9 cellular contexts compared by ENCODE assay signal in genomic region chr5:140565780-140566095, GRCh38. TPM values are rescaled to one million over a fixed set of nuclear protein-coding genes. Genes with fewer than 3 reads are reported as not detected.
DNase-seq lines count a peak whose midpoint lies in the region; ATAC-seq, FAIRE-seq and TF ChIP-seq lines count a peak whose summit lies in the region.
"Had no signal": no experiment of that assay in that cellular context is flagged by ENCODE, and none has a peak within 500 bp of the region (broad histone marks: within the 10 kb centered on the region; RNA-seq: fewer than 3 reads in every experiment).

No MANE protein-coding gene starts in this region.

- no peak for FAIRE-seq in HepG2 (lab: Jason Lieb, UNC)
- FAIRE-seq: G401.6 had no signal

- no peaks in the 10 kb centered on the region for H3K9me3 ChIP-seq in liver (ENCODE audit: control insufficient read depth in 4 of 4, low read length in 3 of 4)
- no peaks in the 10 kb centered on the region for H3K9me3 ChIP-seq in HepG2 (ENCODE audit: low read length)
- no peaks in the 10 kb centered on the region for H3K9me3 ChIP-seq in ascending aorta
- no peaks in the 10 kb centered on the region for H3K9me3 ChIP-seq in lower lobe of right lung

- H3K4me2 ChIP-seq in HepG2 (ENCODE audit: low read depth, low read length) = no peak overlapping the region

- ATAC-seq in HepG2 = no peak
- ATAC-seq in lower lobe of right lung = peak; percentile 4 to 34
- ATAC-seq in GM19467 (IDR thresholded peaks at IDR 0.05; ENCODE audit: unreplicated experiment) = no peak
- ATAC-seq in HG02798 (IDR thresholded peaks at IDR 0.05; ENCODE audit: poor library complexity, unreplicated experiment) = no peak
- ATAC-seq in HG03097 (IDR thresholded peaks at IDR 0.05; ENCODE audit: low FRiP score, unreplicated experiment) = no peak
- ATAC-seq in GM21367 (IDR thresholded peaks at IDR 0.05; ENCODE audit: unreplicated experiment) = no peak

- H3K4me3 ChIP-seq in liver (ENCODE audit: low read depth in 1 of 3, low read length in 3 of 3) (peak overlapping the region in 2 of 3 donors; percentile 66 to 97), HepG2 (replicated peaks in 1 of 3; ENCODE audit: insufficient read depth in 1 of 3, low read depth in 2 of 3, low read length in 3 of 3) (no peak overlapping the region), ascending aorta (peak overlapping the region; percentile 88 to 92), lower lobe of right lung (peak overlapping the region; percentile 72)

- TF ChIP-seq CTCF in liver (IDR thresholded peaks at IDR 0.05; ENCODE audit: low read depth, low read length, missing input control) (no peak), HepG2 (CRISPR knock-in tag; IDR thresholded peaks at IDR 0.05) (no peak), ascending aorta (IDR thresholded peaks at IDR 0.05) (no peak), lower lobe of right lung (IDR thresholded peaks at IDR 0.05) (no peak)

- TF ChIP-seq EP300 in HepG2 (IDR thresholded peaks at IDR 0.05; ENCODE audit: low read depth in 2 of 2, low read length in 2 of 2) (no peak), HepG2 (CRISPR knock-in tag; IDR thresholded peaks at IDR 0.05; ENCODE audit: borderline replicate concordance) (no peak)

- H4K20me1 ChIP-seq in HepG2 (ENCODE audit: insufficient read depth, low read length) = no peaks in the 10 kb centered on the region

- DNase-seq in HepG2 (ENCODE audit: low spot score) (no peak), ascending aorta (ENCODE audit: low spot score in 2 of 2) (no peak), lower lobe of right lung (peak; percentile 66)

- in situ Hi-C loops in HepG2 (cut with HindIII; ENCODE audit: extremely low pct_ligation_motif_present, low pct_unique_long_range_greater_than_20kb) = loop anchor here (10.0 kb wide), 1 partner anchor 159 kb away; no protein-coding TSS in a partner anchor

- no peak overlapping the region for H2AFZ ChIP-seq in HepG2 (ENCODE audit: low read length)

- POLR2A ChIA-PET in HepG2 (lab: Yijun Ruan, JAX) = interaction anchor here (2.5 kb wide), 1 partner anchor 8 kb away, joined by 7 read pairs; the partner anchor contains the start of gene SRA1

- H3K27ac ChIP-seq in liver (ENCODE audit: low read depth in 1 of 2, low read length in 2 of 2) = peak overlapping the region; percentile 2 to 92
- no peak overlapping the region for H3K27ac ChIP-seq in HepG2 (ENCODE audit: extremely low read length, insufficient read depth, low read length)
- H3K27ac ChIP-seq in ascending aorta = peak overlapping the region; percentile 92 to 93
- H3K27ac ChIP-seq in lower lobe of right lung = peak overlapping the region; percentile 96

- H3K27me3 ChIP-seq in liver (ENCODE audit: control insufficient read depth in 4 of 4, insufficient read depth in 4 of 4, low read length in 3 of 4) (no peaks in the 10 kb centered on the region), HepG2 (ENCODE audit: control insufficient read depth in 1 of 2, insufficient read depth in 2 of 2, low read length in 2 of 2) (peaks cover 0 to 5% of the 10 kb centered on the region in 2 experiments; a peak in 1 of 5 replicates), ascending aorta (no peaks in the 10 kb centered on the region), lower lobe of right lung (ENCODE audit: low read depth) (no peaks in the 10 kb centered on the region)

- H3K4me1 ChIP-seq in liver (ENCODE audit: control insufficient read depth in 4 of 4, insufficient read depth in 4 of 4, low read length in 3 of 4) = peaks cover 20 to 76% (median 71%) of the 10 kb centered on the region in 4 donors
- H3K4me1 ChIP-seq in HepG2 (ENCODE audit: insufficient read depth, low read length) = peaks cover 24% of the 10 kb centered on the region
- peaks cover 16 to 24% of the 10 kb centered on the region in 2 donors for H3K4me1 ChIP-seq in ascending aorta
- H3K4me1 ChIP-seq in lower lobe of right lung = peaks cover 79% of the 10 kb centered on the region

- CTCF ChIA-PET in HepG2 (lab: Yijun Ruan, JAX; ENCODE audit: low intra/inter-chr PET ratio, low total read pairs) = no interaction called here

- no peak for TF ChIP-seq POLR2A in HepG2 (IDR thresholded peaks at IDR 0.05; ENCODE audit: insufficient read depth in 1 of 2, low read depth in 2 of 2, low read length in 2 of 2)

- no TSS peak for BruUV-seq in HepG2 (replicated peaks; lab: Mats Ljungman, UMichigan)

- H3K36me3 ChIP-seq in liver (ENCODE audit: control insufficient read depth in 4 of 4, insufficient read depth in 3 of 4, low read depth in 1 of 4, low read length in 3 of 4) (peaks cover 6 to 20% (median 15%) of the 10 kb centered on the region in 4 donors), HepG2 (replicated peaks in 1 of 2; ENCODE audit: control insufficient read depth in 1 of 2, insufficient read depth in 2 of 2, low read length in 2 of 2) (no peaks in the 10 kb centered on the region), ascending aorta (peaks cover 30 to 32% of the 10 kb centered on the region in 2 donors), lower lobe of right lung (peaks cover 51% of the 10 kb centered on the region)

- H3K79me2 ChIP-seq in HepG2 (ENCODE audit: insufficient read depth, low read length) = no peaks in the 10 kb centered on the region

- intact Hi-C loops in HepG2 (cut with micrococcal nuclease; ENCODE audit: unreplicated experiment) = no loop called here
- intact Hi-C loops in ascending aorta (cut with DNase I) = loop anchor here (2.0 kb wide), 2 partner anchors 145 to 165 kb away; partner anchors contain the start of gene ANKHD1
- intact Hi-C loops in lower lobe of right lung (cut with DNase I) = loop anchor here (10.0 kb wide), 1 partner anchor 69 kb away; the partner anchor contains the start of genes CD14 and TMCO6

- TF ChIP-seq RAD21 in liver (IDR thresholded peaks at IDR 0.05) (no peak), HepG2 (CRISPR knock-in tag; IDR thresholded peaks at IDR 0.05) (no peak)

- 89% methylated on average over 4 of the region's 4 CpGs for WGBS in liver
- WGBS in HepG2 (ENCODE audit: low lambda C conversion rate) = 91% methylated on average over 4 of the region's 4 CpGs

- H3K9ac ChIP-seq in liver (ENCODE audit: low read depth in 1 of 2, low read length in 2 of 2) (peak overlapping the region in 1 of 2 donors; percentile 73), HepG2 (ENCODE audit: insufficient read depth, low read depth, low read length) (no peak overlapping the region)

RNA-seq across cellular contexts. Expression of gene SLC35A4, which starts 1.1 kb away (rescaled TPM):
- total RNA-seq in liver (10 to 100 TPM; 17.5 to 31.5 TPM), HepG2 (2016; rRNA removed; fragmentation: Illumina TruSeq; extraction: Trizol) (0.71 and 0.95 TPM in 2 replicates), ascending aorta (46.2 TPM), lower lobe of right lung (71.8 TPM)
- polyA plus RNA-seq in liver (10 to 100 TPM; 21.7 to 37.0 TPM), HepG2 (2011; rRNA removed) (4.0 and 5.0 TPM in 2 replicates)
- 0.18 and 0.20 TPM in 2 replicates for total RNA-seq in HepG2 (2016; cell fraction: cytosol; rRNA removed; fragmentation: Illumina TruSeq; extraction: Trizol; ENCODE audit: low read depth)
- 0.55 and 1.4 TPM in 2 replicates for total RNA-seq in HepG2 (2016; cell fraction: insoluble cytoplasmic fraction; rRNA removed; fragmentation: Illumina TruSeq; extraction: Trizol)
- 1.3 TPM in 2 replicates for total RNA-seq in HepG2 (2016; cell fraction: membrane; rRNA removed; fragmentation: Illumina TruSeq; extraction: Trizol)
- 0.50 and 1.2 TPM in 2 replicates for total RNA-seq in HepG2 (2016; cell fraction: nucleus; rRNA removed; fragmentation: Illumina TruSeq; extraction: Trizol)
- polyA plus RNA-seq in HepG2 (2011; cell fraction: cytosol; rRNA removed) = 2.0 and 2.4 TPM in 2 replicates
- polyA plus RNA-seq in HepG2 (2011; cell fraction: nucleus; rRNA removed) = 1.8 and 2.8 TPM in 2 replicates
- polyA plus RNA-seq in HepG2 (2012) = 1.7 and 2.1 TPM in 2 replicates
- 0.37 and 0.50 TPM in 2 replicates for polyA plus RNA-seq in HepG2 (2016; cell fraction: cytosol; fragmentation: Illumina TruSeq; extraction: Trizol; ENCODE audit: low read depth)
- polyA plus RNA-seq in HepG2 (2016; cell fraction: insoluble cytoplasmic fraction; fragmentation: Illumina TruSeq; extraction: Trizol; ENCODE audit: low read depth) = 1.2 and 1.3 TPM in 2 replicates
- 1.8 TPM in 2 replicates for polyA plus RNA-seq in HepG2 (2016; cell fraction: membrane; fragmentation: Illumina TruSeq; extraction: Trizol; ENCODE audit: low read depth)
- 1.0 and 1.4 TPM in 2 replicates for polyA plus RNA-seq in HepG2 (2016; cell fraction: nucleus; fragmentation: Illumina TruSeq; extraction: Trizol; ENCODE audit: insufficient read depth, low read depth)
- polyA minus RNA-seq in HepG2 (2011; rRNA and poly(A)+ RNA removed; ENCODE audit: low replicate concordance) = 4.2 and 169 TPM in 2 replicates
- 0.79 TPM in 2 replicates for polyA minus RNA-seq in HepG2 (2011; cell fraction: cytosol; rRNA and poly(A)+ RNA removed)
- polyA minus RNA-seq in HepG2 (2011; cell fraction: nucleus; rRNA and poly(A)+ RNA removed) = 1.0 and 1.5 TPM in 2 replicates

RNA-seq across cellular contexts. Expression of gene APBB3, which starts 1.3 kb away (rescaled TPM):
- total RNA-seq in liver (10 to 100 TPM in 1 of 2 donors, 1 to 10 TPM in 1; 4.6 to 29.1 TPM), HepG2 (2016; rRNA removed; fragmentation: Illumina TruSeq; extraction: Trizol) (0.22 and 0.38 TPM in 2 replicates), ascending aorta (47.3 TPM), lower lobe of right lung (25.1 TPM)
- polyA plus RNA-seq in liver (10 to 100 TPM; 10.1 to 40.5 TPM), HepG2 (2011; rRNA removed) (0.78 and 1.4 TPM in 2 replicates)
- not detected in 2 replicates for total RNA-seq in HepG2 (2016; cell fraction: cytosol; rRNA removed; fragmentation: Illumina TruSeq; extraction: Trizol; ENCODE audit: low read depth)
- 0.24 TPM in 1 of 2 replicates, not detected in the other for total RNA-seq in HepG2 (2016; cell fraction: insoluble cytoplasmic fraction; rRNA removed; fragmentation: Illumina TruSeq; extraction: Trizol)
- total RNA-seq in HepG2 (2016; cell fraction: membrane; rRNA removed; fragmentation: Illumina TruSeq; extraction: Trizol) = not detected in 2 replicates
- total RNA-seq in HepG2 (2016; cell fraction: nucleus; rRNA removed; fragmentation: Illumina TruSeq; extraction: Trizol) = 0.43 and 0.78 TPM in 2 replicates
- polyA plus RNA-seq in HepG2 (2011; cell fraction: cytosol; rRNA removed) = 0.17 and 0.21 TPM in 2 replicates
- polyA plus RNA-seq in HepG2 (2011; cell fraction: nucleus; rRNA removed) = 9.0 and 9.1 TPM in 2 replicates
- polyA plus RNA-seq in HepG2 (2012) = 0.38 and 0.51 TPM in 2 replicates
- polyA plus RNA-seq in HepG2 (2016; cell fraction: cytosol; fragmentation: Illumina TruSeq; extraction: Trizol; ENCODE audit: low read depth) = not detected in 2 replicates
- not detected in 2 replicates for polyA plus RNA-seq in HepG2 (2016; cell fraction: insoluble cytoplasmic fraction; fragmentation: Illumina TruSeq; extraction: Trizol; ENCODE audit: low read depth)
- polyA plus RNA-seq in HepG2 (2016; cell fraction: membrane; fragmentation: Illumina TruSeq; extraction: Trizol; ENCODE audit: low read depth) = not detected in 2 replicates
- 1.9 and 2.0 TPM in 2 replicates for polyA plus RNA-seq in HepG2 (2016; cell fraction: nucleus; fragmentation: Illumina TruSeq; extraction: Trizol; ENCODE audit: insufficient read depth, low read depth)
- polyA minus RNA-seq in HepG2 (2011; rRNA and poly(A)+ RNA removed; ENCODE audit: low replicate concordance) = 0.68 and 26.5 TPM in 2 replicates
- 0.70 TPM in 1 of 2 replicates, not detected in the other for polyA minus RNA-seq in HepG2 (2011; cell fraction: cytosol; rRNA and poly(A)+ RNA removed)
- polyA minus RNA-seq in HepG2 (2011; cell fraction: nucleus; rRNA and poly(A)+ RNA removed) = 1.3 and 3.2 TPM in 2 replicates

RNA-seq across cellular contexts. Expression of gene SRA1, which starts 8.5 kb away (rescaled TPM):
- 10 to 100 TPM; 12.9 to 18.7 TPM for total RNA-seq in liver
- polyA plus RNA-seq in liver = 10 to 100 TPM; 20.9 to 41.1 TPM
- total RNA-seq in HepG2 (2016; rRNA removed; fragmentation: Illumina TruSeq; extraction: Trizol) = 32.8 and 38.1 TPM in 2 replicates
- total RNA-seq in HepG2 (2016; cell fraction: cytosol; rRNA removed; fragmentation: Illumina TruSeq; extraction: Trizol; ENCODE audit: low read depth) = 39.0 and 47.9 TPM in 2 replicates
- total RNA-seq in HepG2 (2016; cell fraction: insoluble cytoplasmic fraction; rRNA removed; fragmentation: Illumina TruSeq; extraction: Trizol) = 31.9 and 32.7 TPM in 2 replicates
- 39.6 and 41.8 TPM in 2 replicates for total RNA-seq in HepG2 (2016; cell fraction: membrane; rRNA removed; fragmentation: Illumina TruSeq; extraction: Trizol)
- 15.1 and 15.3 TPM in 2 replicates for total RNA-seq in HepG2 (2016; cell fraction: nucleus; rRNA removed; fragmentation: Illumina TruSeq; extraction: Trizol)
- polyA plus RNA-seq in HepG2 (2011; rRNA removed) = 14.2 and 15.6 TPM in 2 replicates
- polyA plus RNA-seq in HepG2 (2011; cell fraction: cytosol; rRNA removed) = 16.8 and 19.0 TPM in 2 replicates
- 9.8 and 10.4 TPM in 2 replicates for polyA plus RNA-seq in HepG2 (2011; cell fraction: nucleus; rRNA removed)
- 11.6 and 17.9 TPM in 2 replicates for polyA plus RNA-seq in HepG2 (2012)
- 62.2 and 65.0 TPM in 2 replicates for polyA plus RNA-seq in HepG2 (2016; cell fraction: cytosol; fragmentation: Illumina TruSeq; extraction: Trizol; ENCODE audit: low read depth)
- polyA plus RNA-seq in HepG2 (2016; cell fraction: insoluble cytoplasmic fraction; fragmentation: Illumina TruSeq; extraction: Trizol; ENCODE audit: low read depth) = 33.8 and 43.4 TPM in 2 replicates
- polyA plus RNA-seq in HepG2 (2016; cell fraction: membrane; fragmentation: Illumina TruSeq; extraction: Trizol; ENCODE audit: low read depth) = 38.5 and 50.1 TPM in 2 replicates
- 26.2 and 27.3 TPM in 2 replicates for polyA plus RNA-seq in HepG2 (2016; cell fraction: nucleus; fragmentation: Illumina TruSeq; extraction: Trizol; ENCODE audit: insufficient read depth, low read depth)
- 8.3 and 20.3 TPM in 2 replicates for polyA minus RNA-seq in HepG2 (2011; rRNA and poly(A)+ RNA removed; ENCODE audit: low replicate concordance)
- polyA minus RNA-seq in HepG2 (2011; cell fraction: cytosol; rRNA and poly(A)+ RNA removed) = 8.6 and 9.0 TPM in 2 replicates
- polyA minus RNA-seq in HepG2 (2011; cell fraction: nucleus; rRNA and poly(A)+ RNA removed) = 10.8 and 11.3 TPM in 2 replicates
- 47.3 TPM for total RNA-seq in ascending aorta
- total RNA-seq in lower lobe of right lung = 21.4 TPM

RNA-seq across cellular contexts. Expression of gene EIF4EBP3, which starts 18.3 kb away (rescaled TPM):
- total RNA-seq in liver (1 to 10 TPM; 1.4 to 1.5 TPM), HepG2 (2016; rRNA removed; fragmentation: Illumina TruSeq; extraction: Trizol) (1.7 and 1.9 TPM in 2 replicates), ascending aorta (4.0 TPM), lower lobe of right lung (19.3 TPM)
- polyA plus RNA-seq in liver (10 to 100 TPM; 14.6 to 55.8 TPM), HepG2 (2011; rRNA removed) (0.31 and 0.61 TPM in 2 replicates)
- total RNA-seq in HepG2 (2016; cell fraction: cytosol; rRNA removed; fragmentation: Illumina TruSeq; extraction: Trizol; ENCODE audit: low read depth) = 0.91 and 1.5 TPM in 2 replicates
- 0.37 and 1.7 TPM in 2 replicates for total RNA-seq in HepG2 (2016; cell fraction: insoluble cytoplasmic fraction; rRNA removed; fragmentation: Illumina TruSeq; extraction: Trizol)
- 1.1 and 1.7 TPM in 2 replicates for total RNA-seq in HepG2 (2016; cell fraction: membrane; rRNA removed; fragmentation: Illumina TruSeq; extraction: Trizol)
- total RNA-seq in HepG2 (2016; cell fraction: nucleus; rRNA removed; fragmentation: Illumina TruSeq; extraction: Trizol) = not detected in 2 replicates
- 0.54 and 0.85 TPM in 2 replicates for polyA plus RNA-seq in HepG2 (2011; cell fraction: cytosol; rRNA removed)
- 1.5 and 2.3 TPM in 2 replicates for polyA plus RNA-seq in HepG2 (2011; cell fraction: nucleus; rRNA removed)
- 1.8 and 6.3 TPM in 2 replicates for polyA plus RNA-seq in HepG2 (2012)
- polyA plus RNA-seq in HepG2 (2016; cell fraction: cytosol; fragmentation: Illumina TruSeq; extraction: Trizol; ENCODE audit: low read depth) = 1.5 TPM in 2 replicates
- polyA plus RNA-seq in HepG2 (2016; cell fraction: insoluble cytoplasmic fraction; fragmentation: Illumina TruSeq; extraction: Trizol; ENCODE audit: low read depth) = 0.44 and 2.1 TPM in 2 replicates
- 2.5 and 3.0 TPM in 2 replicates for polyA plus RNA-seq in HepG2 (2016; cell fraction: membrane; fragmentation: Illumina TruSeq; extraction: Trizol; ENCODE audit: low read depth)
- polyA plus RNA-seq in HepG2 (2016; cell fraction: nucleus; fragmentation: Illumina TruSeq; extraction: Trizol; ENCODE audit: insufficient read depth, low read depth) = 9.1 and 9.5 TPM in 2 replicates
- polyA minus RNA-seq in HepG2 (2011; rRNA and poly(A)+ RNA removed; ENCODE audit: low replicate concordance) = 2.0 TPM in 1 of 2 replicates, not detected in the other
- polyA minus RNA-seq in HepG2 (2011; cell fraction: cytosol; rRNA and poly(A)+ RNA removed) = 1.1 and 1.2 TPM in 2 replicates
- not detected in 2 replicates for polyA minus RNA-seq in HepG2 (2011; cell fraction: nucleus; rRNA and poly(A)+ RNA removed)

Comparison
In these comparisons a context has a peak if more than half of its experiments do, and no peak if none do; other contexts are left out.
1. H3K4me3 ChIP-seq: peak in liver (2 of 3), ascending aorta (2 of 2) and lower lobe of right lung (single experiment); none in HepG2 (0 of 3).
2. RNA of gene SLC35A4, which starts 1.1 kb away (total RNA-seq): 71.8 TPM in lower lobe of right lung (single experiment), 46.2 TPM in ascending aorta (single experiment) and 17.5 to 31.5 TPM in liver; 0.18 to 1.4 TPM in HepG2; every median in the first group is over 4 times any median in the second.
3. ATAC-seq: peak in lower lobe of right lung (2 of 2); none in HepG2 (single experiment), GM19467 (single experiment), HG02798 (single experiment), HG03097 (single experiment) and GM21367 (single experiment).